ENCODE assay signal across 20 cellular contexts in genomic region chr16:84931506-84931905, GRCh38.
DNase-seq lines count a peak whose midpoint lies in the region; ATAC-seq and TF ChIP-seq lines count a peak whose summit lies in the region.
"Had no signal": no experiment of that assay in that cellular context is flagged by ENCODE, and none has a peak within 500 bp of the region (broad histone marks: within the 10 kb centered on the region; RNA-seq: fewer than 3 reads in every experiment).

No MANE protein-coding gene starts in this region.

- POLR2A ChIA-PET in activated CD4-positive, alpha-beta T cell treated with anti-CD3 and anti-CD28 coated beads for 36 hours (lab: Charles Lee), result no interaction called here

- peak; percentile 31 for ATAC-seq in activated CD4-positive, alpha-beta T cell treated with anti-CD3 and anti-CD28 coated beads for 36 hours

- CTCF ChIA-PET in activated CD4-positive, alpha-beta T cell treated with anti-CD3 and anti-CD28 coated beads for 36 hours (lab: Charles Lee), result interaction anchor here (0.7 to 1.7 kb wide), 4 partner anchors 21 to 681 kb away, joined by 3 to 7 read pairs (median 4); partner anchors contain the start of gene GSE1

- no peak overlapping the region for H3K27ac Mint-ChIP-seq in activated CD4-positive, alpha-beta T cell treated with anti-CD3 and anti-CD28 coated beads for 36 hours
- peak overlapping the region; percentile 83 for H3K27ac Mint-ChIP-seq in activated T-helper 1 cell treated with anti-CD3 and anti-CD28 coated beads, Interleukin-12 subunit alpha, Interleukin-12 subunit beta, Interleukin-2, Interleukin-4 antibody, amounts not matched to agents 30 ng/mL and 10 ng/mL and 1 ng/mL, durations not matched to agents 14 hours and 24 hours and 36 hours
- H3K27ac Mint-ChIP-seq: B cell; CD4-positive, alpha-beta T cell had no signal

- H3K4me3 Mint-ChIP-seq in activated CD4-positive, alpha-beta T cell treated with anti-CD3 and anti-CD28 coated beads for 36 hours, result peak overlapping the region; percentile 37
- no peak overlapping the region for H3K4me3 Mint-ChIP-seq in activated T-helper 1 cell treated with anti-CD3 and anti-CD28 coated beads, Interleukin-12 subunit alpha, Interleukin-12 subunit beta, Interleukin-2, Interleukin-4 antibody, amounts not matched to agents 30 ng/mL and 10 ng/mL and 1 ng/mL, durations not matched to agents 14 hours and 24 hours and 36 hours
- H3K4me3 Mint-ChIP-seq: B cell; CD4-positive, alpha-beta T cell had no signal

- no peaks in the 10 kb centered on the region for H3K36me3 ChIP-seq in spleen

- H3K27me3 ChIP-seq in spleen (replicated peaks in 1 of 7), result no peaks in the 10 kb centered on the region

- peaks cover 2% of the 10 kb centered on the region for H3K4me1 Mint-ChIP-seq in activated CD4-positive, alpha-beta T cell treated with anti-CD3 and anti-CD28 coated beads for 36 hours
- no peaks in the 10 kb centered on the region for H3K4me1 Mint-ChIP-seq in activated T-helper 1 cell treated with anti-CD3 and anti-CD28 coated beads, Interleukin-12 subunit alpha, Interleukin-12 subunit beta, Interleukin-2, Interleukin-4 antibody, amounts not matched to agents 30 ng/mL and 10 ng/mL and 1 ng/mL, durations not matched to agents 14 hours and 24 hours and 36 hours (ENCODE audit: low read depth)
- H3K4me1 Mint-ChIP-seq: B cell had no signal

- peaks cover 10 to 68% (median 46%) of the 10 kb centered on the region in 6 donors for H3K4me1 ChIP-seq in spleen

- no peak for DNase-seq in activated CD4-positive, alpha-beta T cell treated with anti-CD3 and anti-CD28 coated beads for 36 hours
- DNase-seq in activated CD4-positive, alpha-beta T cell treated with anti-CD3 and anti-CD28 coated beads for 1 hour, result no peak
- no peak for DNase-seq in activated T-helper 1 cell treated with anti-CD3 and anti-CD28 coated beads, Interleukin-12 subunit alpha, Interleukin-12 subunit beta, Interleukin-2, Interleukin-4 antibody, amounts not matched to agents 30 ng/mL and 10 ng/mL and 1 ng/mL, durations not matched to agents 14 hours and 24 hours and 36 hours (ENCODE audit: low spot score)
- DNase-seq in fibroblast of peridontal ligament (ENCODE audit: extremely low read depth), result peak; percentile 39
- peak; percentile 68 for DNase-seq in spleen
- no peak for DNase-seq in GM19238 (ENCODE audit: insufficient read length, low spot score)
- no peak for DNase-seq in activated naive CD4-positive, alpha-beta T cell treated with Interleukin-2 at 50 U/mL for 16 hours
- no peak for DNase-seq in NCI-H82 treated with DMSO at 0.1 percent for 48 hours (lab: John Stamatoyannopoulos, UW; ENCODE audit: unreplicated experiment)
- DNase-seq: Calu3; CD4-positive, alpha-beta T cell; DMS53; HCEC 1CT; MV-4-11; NCI-H1417; NCI-H187 treated with DMSO at 0.1 percent for 48 hours; NCI-H345; NCI-H526 had no signal

- no peak for TF ChIP-seq CTCF in spleen (IDR thresholded peaks at IDR 0.05 in 8 of 11, conservative IDR thresholded peaks at IDR 0.05 in 3 of 11)

- no peak overlapping the region for H3K4me3 ChIP-seq in spleen

- WGBS in spleen, 5 donors, result 89 to 98% (median 95%) methylated on average over 6 to 8 of the region's 8 CpGs

- no peaks in the 10 kb centered on the region for H3K36me3 Mint-ChIP-seq in activated CD4-positive, alpha-beta T cell treated with anti-CD3 and anti-CD28 coated beads for 36 hours (ENCODE audit: low read depth)
- no peaks in the 10 kb centered on the region for H3K36me3 Mint-ChIP-seq in activated T-helper 1 cell treated with anti-CD3 and anti-CD28 coated beads, Interleukin-12 subunit alpha, Interleukin-12 subunit beta, Interleukin-2, Interleukin-4 antibody, amounts not matched to agents 30 ng/mL and 10 ng/mL and 1 ng/mL, durations not matched to agents 14 hours and 24 hours and 36 hours (ENCODE audit: low read depth)

- TF ChIP-seq POLR2A in spleen (IDR thresholded peaks at IDR 0.05), result no peak

- intact Hi-C loops in activated CD4-positive, alpha-beta T cell treated with anti-CD3 and anti-CD28 coated beads for 36 hours (cut with DNase I, micrococcal nuclease), result no loop called here
- intact Hi-C loops in activated T-helper 1 cell treated with anti-CD3 and anti-CD28 coated beads, Interleukin-12 subunit alpha, Interleukin-12 subunit beta, Interleukin-2, Interleukin-4 antibody, amounts not matched to agents 30 ng/mL and 10 ng/mL and 1 ng/mL, durations not matched to agents 14 hours and 24 hours and 36 hours (cut with micrococcal nuclease), result no loop called here
- intact Hi-C loops in spleen (cut with DNase I; ENCODE audit: low total_unique reads), result no loop called here

- peak overlapping the region in 1 of 8 donors; percentile 1 for H3K27ac ChIP-seq in spleen
- H3K27ac ChIP-seq: 22Rv1, HL-60 had no signal

- H3K27me3 Mint-ChIP-seq in activated CD4-positive, alpha-beta T cell treated with anti-CD3 and anti-CD28 coated beads for 36 hours, result no peaks in the 10 kb centered on the region
- peaks cover 7% of the 10 kb centered on the region for H3K27me3 Mint-ChIP-seq in activated T-helper 1 cell treated with anti-CD3 and anti-CD28 coated beads, Interleukin-12 subunit alpha, Interleukin-12 subunit beta, Interleukin-2, Interleukin-4 antibody, amounts not matched to agents 30 ng/mL and 10 ng/mL and 1 ng/mL, durations not matched to agents 14 hours and 24 hours and 36 hours (ENCODE audit: insufficient read depth)
- H3K27me3 Mint-ChIP-seq: B cell; CD4-positive, alpha-beta T cell had no signal

- no peaks in the 10 kb centered on the region for H3K9me3 Mint-ChIP-seq in activated CD4-positive, alpha-beta T cell treated with anti-CD3 and anti-CD28 coated beads for 36 hours (ENCODE audit: low read depth)
- H3K9me3 Mint-ChIP-seq in activated T-helper 1 cell treated with anti-CD3 and anti-CD28 coated beads, Interleukin-12 subunit alpha, Interleukin-12 subunit beta, Interleukin-2, Interleukin-4 antibody, amounts not matched to agents 30 ng/mL and 10 ng/mL and 1 ng/mL, durations not matched to agents 14 hours and 24 hours and 36 hours, result no peaks in the 10 kb centered on the region
- H3K9me3 Mint-ChIP-seq: CD4-positive, alpha-beta T cell had no signal

- peaks cover 0 to 6% (median 2%) of the 10 kb centered on the region in 8 donors for H3K9me3 ChIP-seq in spleen

Comparison
In these comparisons a context has a peak if more than half of its experiments do, and no peak if none do; other contexts are left out.
1. DNase-seq: peak in fibroblast of peridontal ligament (single experiment) and spleen (single experiment); none in activated CD4-positive, alpha-beta T cell treated with anti-CD3 and anti-CD28 coated beads for 36 hours (single experiment), activated CD4-positive, alpha-beta T cell treated with anti-CD3 and anti-CD28 coated beads for 1 hour (single experiment), activated T-helper 1 cell treated with anti-CD3 and anti-CD28 coated beads, Interleukin-12 subunit alpha, Interleukin-12 subunit beta, Interleukin-2, Interleukin-4 antibody, amounts not matched to agents 30 ng/mL and 10 ng/mL and 1 ng/mL, durations not matched to agents 14 hours and 24 hours and 36 hours (single experiment), GM19238 (single experiment), activated naive CD4-positive, alpha-beta T cell treated with Interleukin-2 at 50 U/mL for 16 hours (single experiment) and NCI-H82 treated with DMSO at 0.1 percent for 48 hours (single experiment).